10 cellular contexts compared by ENCODE assay signal in the genomic region with DNA sequence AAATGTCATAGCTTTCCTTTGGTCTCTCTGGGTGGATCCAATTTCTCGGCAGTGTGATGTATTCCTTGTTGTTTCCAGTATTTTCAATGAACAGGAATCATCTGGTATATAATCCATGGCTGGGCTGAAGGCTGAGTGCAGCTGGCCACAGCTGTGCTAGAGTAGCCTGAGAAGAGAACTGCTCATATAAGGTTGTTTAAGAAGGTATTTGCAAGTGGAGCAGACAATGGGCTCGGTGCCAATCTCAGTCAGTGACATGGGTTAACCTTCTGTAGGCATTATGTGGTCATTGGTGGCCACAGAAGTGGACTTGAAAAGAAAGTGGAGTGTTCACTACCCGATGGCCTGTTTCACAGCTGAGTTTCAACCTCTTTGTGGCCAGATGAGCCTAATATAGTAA.
A peak's percentile ranks its signal among the peaks of the same experiment; 100 is the strongest.
DNase-seq lines count a peak whose midpoint lies in the region; ATAC-seq lines count a peak whose summit lies in the region.
"Had no signal": no experiment of that assay in that cellular context is flagged by ENCODE, and none has a peak within 500 bp of the region (broad histone marks: within the 10 kb centered on the region; RNA-seq: fewer than 3 reads in every experiment).

No MANE protein-coding gene starts in this region.

- H3K4me1 Mint-ChIP-seq in activated CD4-positive, alpha-beta T cell treated with anti-CD3 and anti-CD28 coated beads for 36 hours: no peaks in the 10 kb centered on the region

- H3K36me3 Mint-ChIP-seq in activated CD4-positive, alpha-beta T cell treated with anti-CD3 and anti-CD28 coated beads for 36 hours (ENCODE audit: low read depth): no peaks in the 10 kb centered on the region

- intact Hi-C loops in left cardiac atrium (cut with DNase I): loop anchor here in 1 of 2 donors (5.0 kb wide), 1 partner anchor 40 kb away; no protein-coding TSS in a partner anchor
- intact Hi-C loops in activated CD4-positive, alpha-beta T cell treated with anti-CD3 and anti-CD28 coated beads for 36 hours (cut with DNase I, micrococcal nuclease): no loop called here

- ATAC-seq in left cardiac atrium: peak; percentile 50 to 73
- no peak for ATAC-seq in GM21526 (IDR thresholded peaks at IDR 0.05; ENCODE audit: low FRiP score, unreplicated experiment)
- ATAC-seq in HG03280 (IDR thresholded peaks at IDR 0.05; ENCODE audit: unreplicated experiment): no peak
- ATAC-seq in activated CD4-positive, alpha-beta T cell treated with anti-CD3 and anti-CD28 coated beads for 36 hours: no peak

- no peak overlapping the region for H3K27ac Mint-ChIP-seq in activated CD4-positive, alpha-beta T cell treated with anti-CD3 and anti-CD28 coated beads for 36 hours

- H3K27me3 Mint-ChIP-seq in activated CD4-positive, alpha-beta T cell treated with anti-CD3 and anti-CD28 coated beads for 36 hours: no peaks in the 10 kb centered on the region

- H3K4me3 Mint-ChIP-seq in activated CD4-positive, alpha-beta T cell treated with anti-CD3 and anti-CD28 coated beads for 36 hours: no peak overlapping the region

- H3K9me3 Mint-ChIP-seq in activated CD4-positive, alpha-beta T cell treated with anti-CD3 and anti-CD28 coated beads for 36 hours (ENCODE audit: low read depth): no peaks in the 10 kb centered on the region

- DNase-seq in Daoy (ENCODE audit: low read depth) (peak; percentile 1), amniotic epithelial cell (ENCODE audit: low read depth) (peak; percentile 15), left cardiac atrium (peak; percentile 58), renal cortical epithelial cell (ENCODE audit: low read depth) (peak; percentile 64), NCI-H1092 treated with DMSO at 0.1 percent for 48 hours (lab: John Stamatoyannopoulos, UW) (no peak)
- DNase-seq in activated CD4-positive, alpha-beta T cell treated with anti-CD3 and anti-CD28 coated beads for 36 hours: no peak
- DNase-seq: BE2C, NCI-H146 had no signal

- CTCF ChIA-PET in activated CD4-positive, alpha-beta T cell treated with anti-CD3 and anti-CD28 coated beads for 36 hours (lab: Charles Lee): no interaction called here

- POLR2A ChIA-PET in activated CD4-positive, alpha-beta T cell treated with anti-CD3 and anti-CD28 coated beads for 36 hours (lab: Charles Lee): no interaction called here

Comparison
In these comparisons a context has a peak if more than half of its experiments do, and no peak if none do; other contexts are left out.
1. DNase-seq: peak in Daoy (single experiment), amniotic epithelial cell (single experiment), left cardiac atrium (single experiment) and renal cortical epithelial cell (single experiment); none in NCI-H1092 treated with DMSO at 0.1 percent for 48 hours (single experiment) and activated CD4-positive, alpha-beta T cell treated with anti-CD3 and anti-CD28 coated beads for 36 hours (single experiment).
2. ATAC-seq: peak in left cardiac atrium (2 of 2); none in GM21526 (single experiment), HG03280 (single experiment) and activated CD4-positive, alpha-beta T cell treated with anti-CD3 and anti-CD28 coated beads for 36 hours (single experiment).